11 cellular contexts compared by ENCODE assay signal in genomic region chr12:25689996-25690501, GRCh38.
A peak's percentile ranks its signal among the peaks of the same experiment; 100 is the strongest.
DNase-seq lines count a peak whose midpoint lies in the region; ATAC-seq and TF ChIP-seq lines count a peak whose summit lies in the region.
"Had no signal": no experiment of that assay in that cellular context is flagged by ENCODE, and none has a peak within 500 bp of the region (broad histone marks: within the 10 kb centered on the region; RNA-seq: fewer than 3 reads in every experiment).

No MANE protein-coding gene starts in this region.

- no peaks in the 10 kb centered on the region for H3K27me3 Mint-ChIP-seq in activated CD8-positive, alpha-beta memory T cell treated with anti-CD3 and anti-CD28 coated beads, Interleukin-2, amount 10 ng/mL, durations not matched to agents 7 days and 5 days

- no peaks in the 10 kb centered on the region for H4K20me1 ChIP-seq in OCI-LY7 (ENCODE audit: insufficient read depth, low read length)

- POLR2A ChIA-PET in OCI-LY7 (lab: Charles Lee) = no interaction called here

- peak; percentile 75 for DNase-seq in H4 (ENCODE audit: low spot score)
- peak; percentile 65 for DNase-seq in NCI-H69 (lab: John Stamatoyannopoulos, UW)
- peak; percentile 22 for DNase-seq in fibroblast of the aortic adventitia (ENCODE audit: low read depth)
- peak; percentile 7 for DNase-seq in pulmonary artery endothelial cell (ENCODE audit: low read depth, low spot score)
- no peak for DNase-seq in activated T-cell treated with anti-CD3 and anti-CD28 coated beads, Interleukin-2, amount 50 U/mL, for 48 hours
- no peak for DNase-seq in OCI-LY7 (ENCODE audit: low spot score)
- no peak for DNase-seq in activated CD8-positive, alpha-beta memory T cell treated with anti-CD3 and anti-CD28 coated beads, Interleukin-2, amount 10 ng/mL, durations not matched to agents 7 days and 5 days
- DNase-seq: activated T-cell treated with anti-CD3 and anti-CD28 coated beads, Interleukin-2, amount 50 U/mL, for 4 hours; cortex of kidney; NCI-H526 had no signal

- no peak overlapping the region for H2AFZ ChIP-seq in OCI-LY7 (ENCODE audit: low read length)

- intact Hi-C loops in OCI-LY7 (cut with micrococcal nuclease; ENCODE audit: unreplicated experiment) = no loop called here

- no peaks in the 10 kb centered on the region for H3K9me3 Mint-ChIP-seq in activated CD8-positive, alpha-beta memory T cell treated with anti-CD3 and anti-CD28 coated beads, Interleukin-2, amount 10 ng/mL, durations not matched to agents 7 days and 5 days (ENCODE audit: low read depth)

- no peak overlapping the region for H3K27ac Mint-ChIP-seq in activated CD8-positive, alpha-beta memory T cell treated with anti-CD3 and anti-CD28 coated beads, Interleukin-2, amount 10 ng/mL, durations not matched to agents 7 days and 5 days

- TF ChIP-seq CTCF in fibroblast of the aortic adventitia (IDR thresholded peaks at IDR 0.05; ENCODE audit: insufficient read depth, low read length) (no peak), OCI-LY7 (conservative IDR thresholded peaks at IDR 0.05; ENCODE audit: low read length) (no peak)

- H3K9me2 ChIP-seq in OCI-LY7 (ENCODE audit: insufficient read depth, low read length) = no peaks in the 10 kb centered on the region

- H3K4me3 ChIP-seq in fibroblast of the aortic adventitia (ENCODE audit: low read depth, low read length) (no peak overlapping the region), OCI-LY7 (ENCODE audit: low read depth, low read length, poor library complexity, severe bottlenecking) (no peak overlapping the region)

- no peak overlapping the region for H3K4me2 ChIP-seq in OCI-LY7 (ENCODE audit: low read length)

- no peaks in the 10 kb centered on the region for H3K36me3 ChIP-seq in OCI-LY7 (ENCODE audit: insufficient read depth, low read length)

- no peak overlapping the region for H3K4me3 Mint-ChIP-seq in activated CD8-positive, alpha-beta memory T cell treated with anti-CD3 and anti-CD28 coated beads, Interleukin-2, amount 10 ng/mL, durations not matched to agents 7 days and 5 days
- H3K4me3 Mint-ChIP-seq: activated T-cell treated with anti-CD3 and anti-CD28 coated beads, Interleukin-2, amount 50 U/mL, for 4 hours had no signal

- H3K4me1 ChIP-seq in OCI-LY7 (ENCODE audit: insufficient read depth, low read length, poor library complexity, severe bottlenecking) = no peaks in the 10 kb centered on the region

- ATAC-seq in activated CD8-positive, alpha-beta memory T cell treated with anti-CD3 and anti-CD28 coated beads, Interleukin-2, amount 10 ng/mL, durations not matched to agents 7 days and 5 days = no peak
- no peak for ATAC-seq in GM19452 (IDR thresholded peaks at IDR 0.05; ENCODE audit: unreplicated experiment)
- ATAC-seq: activated T-cell treated with anti-CD3 and anti-CD28 coated beads, Interleukin-2, amount 50 U/mL, for 4 hours had no signal

- CTCF ChIA-PET in OCI-LY7 (lab: Charles Lee; ENCODE audit: unreplicated experiment) = no interaction called here
- CTCF ChIA-PET in activated CD8-positive, alpha-beta memory T cell treated with anti-CD3 and anti-CD28 coated beads, Interleukin-2, amount 10 ng/mL, durations not matched to agents 7 days and 5 days (lab: Charles Lee) = no interaction called here

- no peaks in the 10 kb centered on the region for H3K9me3 ChIP-seq in OCI-LY7 (ENCODE audit: low read length)

- H3K4me1 Mint-ChIP-seq in activated CD8-positive, alpha-beta memory T cell treated with anti-CD3 and anti-CD28 coated beads, Interleukin-2, amount 10 ng/mL, durations not matched to agents 7 days and 5 days = no peaks in the 10 kb centered on the region

- H3K79me2 ChIP-seq in OCI-LY7 (ENCODE audit: insufficient read depth, low read depth, low read length) = no peaks in the 10 kb centered on the region

- no peaks in the 10 kb centered on the region for H3K36me3 Mint-ChIP-seq in activated CD8-positive, alpha-beta memory T cell treated with anti-CD3 and anti-CD28 coated beads, Interleukin-2, amount 10 ng/mL, durations not matched to agents 7 days and 5 days

- no peak overlapping the region for H3K27ac ChIP-seq in OCI-LY7 (ENCODE audit: low read depth, low read length, poor library complexity, severe bottlenecking)

- no TSS peak for BruUV-seq in OCI-LY7 (replicated peaks; lab: Mats Ljungman, UMichigan)

Comparison
In these comparisons a context has a peak if more than half of its experiments do, and no peak if none do; other contexts are left out.
1. DNase-seq: peak in H4 (single experiment), NCI-H69 (single experiment), fibroblast of the aortic adventitia (single experiment) and pulmonary artery endothelial cell (single experiment); none in activated T-cell treated with anti-CD3 and anti-CD28 coated beads, Interleukin-2, amount 50 U/mL, for 48 hours (0 of 2), OCI-LY7 (single experiment) and activated CD8-positive, alpha-beta memory T cell treated with anti-CD3 and anti-CD28 coated beads, Interleukin-2, amount 10 ng/mL, durations not matched to agents 7 days and 5 days (single experiment).